ENCODE assay signal across 11 cellular contexts in the genomic region with DNA sequence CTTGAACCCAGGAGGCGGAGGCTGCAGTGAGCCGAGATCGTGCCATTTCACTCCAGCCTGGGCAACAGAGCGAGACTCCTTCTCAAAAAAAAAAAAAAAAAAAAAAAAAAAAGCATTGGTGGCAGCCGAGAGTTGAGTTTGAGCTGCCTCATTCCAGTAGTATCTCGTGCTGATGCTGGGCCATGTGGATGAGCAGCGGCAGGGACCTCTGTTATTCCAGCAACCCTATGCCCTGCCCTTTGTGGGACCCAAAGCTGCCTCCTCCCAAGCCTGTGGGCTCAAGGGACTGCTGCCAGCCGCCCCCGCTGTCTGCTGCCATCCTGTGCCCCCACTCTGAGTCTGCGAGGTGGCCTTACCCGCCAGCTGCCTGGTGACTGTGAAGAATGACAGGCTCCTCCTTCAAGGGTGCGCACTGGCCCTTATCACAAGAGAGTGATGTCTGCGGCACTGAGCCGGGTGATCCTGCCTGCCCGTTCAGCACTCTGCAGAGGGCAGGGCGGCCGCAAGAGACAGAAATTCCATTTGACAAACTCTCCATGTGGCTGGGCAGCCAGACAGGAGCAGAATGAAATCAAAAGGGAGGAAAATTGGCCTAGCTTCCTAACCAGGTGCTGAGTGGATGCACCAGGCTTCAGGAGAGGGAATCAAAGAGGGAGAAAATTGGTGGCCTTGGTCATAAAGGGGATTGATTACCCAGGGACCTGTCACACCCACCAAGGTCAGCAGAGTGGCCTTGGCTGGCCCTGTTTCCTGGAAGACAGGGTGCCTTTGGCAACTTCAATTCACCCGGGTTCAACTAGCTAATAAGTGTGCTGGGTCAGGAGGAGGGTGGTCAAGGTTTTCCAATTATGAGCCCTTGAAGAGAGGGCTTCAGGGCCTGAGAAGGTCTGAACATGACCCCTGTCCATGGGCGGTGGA.
DNase-seq lines count a peak whose midpoint lies in the region; ATAC-seq and TF ChIP-seq lines count a peak whose summit lies in the region.
"Had no signal": no experiment of that assay in that cellular context is flagged by ENCODE, and none has a peak within 500 bp of the region (broad histone marks: within the 10 kb centered on the region; RNA-seq: fewer than 3 reads in every experiment).

No MANE protein-coding gene starts in this region.

- H3K36me3 ChIP-seq in Peyer's patch (no peaks in the 10 kb centered on the region), body of pancreas (replicated peaks in 1 of 2; ENCODE audit: insufficient read depth in 1 of 2, low read depth in 2 of 2) (no peaks in the 10 kb centered on the region), skeletal muscle tissue (ENCODE audit: control insufficient read depth in 3 of 3, insufficient read depth in 3 of 3, low read length in 3 of 3) (no peaks in the 10 kb centered on the region)

- H3K27ac ChIP-seq in Peyer's patch (no peak overlapping the region), body of pancreas (peak overlapping the region in 1 of 4 donors; percentile 4), skeletal muscle tissue (ENCODE audit: low read depth, low read length) (peak overlapping the region; percentile 52)

- H3K27me3 ChIP-seq in Peyer's patch (no peaks in the 10 kb centered on the region), body of pancreas (no peaks in the 10 kb centered on the region), skeletal muscle tissue (ENCODE audit: control insufficient read depth in 3 of 3, insufficient read depth in 3 of 3, low read length in 3 of 3) (no peaks in the 10 kb centered on the region)

- ATAC-seq in body of pancreas (peak; percentile 60), GM21786 (IDR thresholded peaks at IDR 0.05; ENCODE audit: unreplicated experiment) (no peak)

- peak in 1 of 2 donors; percentile 9 for TF ChIP-seq POLR2A in Peyer's patch (IDR thresholded peaks at IDR 0.05)
- no peak for TF ChIP-seq POLR2A in body of pancreas (IDR thresholded peaks at IDR 0.05)

- intact Hi-C loops in body of pancreas (cut with DNase I), result no loop called here

- no peaks in the 10 kb centered on the region for H3K9me3 ChIP-seq in Peyer's patch
- no peaks in the 10 kb centered on the region for H3K9me3 ChIP-seq in body of pancreas
- H3K9me3 ChIP-seq in skeletal muscle tissue (ENCODE audit: control insufficient read depth in 3 of 3, low read length in 3 of 3), result no peaks in the 10 kb centered on the region

- H3K9ac ChIP-seq in skeletal muscle tissue (ENCODE audit: low read depth in 1 of 3, low read length in 3 of 3), result peak overlapping the region in 1 of 3 donors; percentile 45

- TF ChIP-seq CTCF in Peyer's patch (IDR thresholded peaks at IDR 0.05), result peak in 1 of 6 experiments; percentile 13
- TF ChIP-seq CTCF in body of pancreas (IDR thresholded peaks at IDR 0.05), result peak in 2 of 7 experiments; percentile 12
- no peak for TF ChIP-seq CTCF in foreskin fibroblast (IDR thresholded peaks at IDR 0.05; ENCODE audit: low read depth, low read length)

- 56 to 64% methylated on average over 17 to 19 of the region's 19 CpGs for WGBS in body of pancreas, 2 donors

- DNase-seq in Peyer's patch (peak in 2 of 3 donors; percentile 60 to 65), body of pancreas (peak in 2 of 4 donors; percentile 48 to 61), kidney tubule cell (ENCODE audit: low spot score) (peak; percentile 65), foreskin fibroblast (no peak)
- no peak for DNase-seq in NK-92 treated with Interleukin-12 subunit alpha and Interleukin-12 subunit beta, amount 100 ng/mL, for 24 hours (lab: John Stamatoyannopoulos, UW)
- DNase-seq: activated gamma-delta T cell; DMS53; NCI-H2171; stimulated activated CD4-positive, alpha-beta T cell treated with anti-CD3 and anti-CD28 coated beads, Interleukin-15, amount 100 ng/mL, for 24 hours had no signal

- no peak overlapping the region for H3K4me3 ChIP-seq in Peyer's patch
- H3K4me3 ChIP-seq in body of pancreas, result no peak overlapping the region
- no peak overlapping the region for H3K4me3 ChIP-seq in skeletal muscle tissue (ENCODE audit: low read length in 3 of 3)
- no peak overlapping the region for H3K4me3 ChIP-seq in foreskin fibroblast (ENCODE audit: low read depth in 1 of 2, low read length in 2 of 2)

- peaks cover 0 to 7% (median 3%) of the 10 kb centered on the region in 4 donors for H3K4me1 ChIP-seq in Peyer's patch
- peaks cover 12% of the 10 kb centered on the region for H3K4me1 ChIP-seq in body of pancreas
- H3K4me1 ChIP-seq in skeletal muscle tissue (ENCODE audit: control insufficient read depth in 3 of 3, insufficient read depth in 3 of 3, low read length in 3 of 3), result peaks cover 24 to 52% (median 51%) of the 10 kb centered on the region in 3 donors

Comparison
In these comparisons a context has a peak if more than half of its experiments do, and no peak if none do; other contexts are left out.
1. DNase-seq: peak in Peyer's patch (2 of 3) and kidney tubule cell (single experiment); none in foreskin fibroblast (0 of 2) and NK-92 treated with Interleukin-12 subunit alpha and Interleukin-12 subunit beta, amount 100 ng/mL, for 24 hours (single experiment).